ENCODE assay signal across 24 cellular contexts in genomic region chr10:65213170-65213569, GRCh38.
"Had no signal": no experiment of that assay in that cellular context is flagged by ENCODE, and none has a peak within 500 bp of the region (broad histone marks: within the 10 kb centered on the region; RNA-seq: fewer than 3 reads in every experiment).

No MANE protein-coding gene starts in this region.

- H3K27ac ChIP-seq: ascending aorta, cardiac muscle cell, colonic mucosa had no signal

- DNase-seq: activated CD4-positive, alpha-beta T cell treated with anti-CD3 and anti-CD28 coated beads, Interleukin-2, amount 10 ng/mL, durations not matched to agents 24 days and 14 days; activated CD4-positive, alpha-beta T cell treated with anti-CD3 and anti-CD28 coated beads, Interleukin-2, amount 50 U/mL, for 4 hours; activated CD8-positive, alpha-beta T cell treated with anti-CD3 and anti-CD28 coated beads, Interleukin-2, amount 10 ng/mL, durations not matched to agents 7 days and 5 days; activated gamma-delta T cell; activated naive CD4-positive, alpha-beta T cell treated with Interleukin-2 at 50 U/mL for 16 hours; activated naive CD8-positive, alpha-beta T cell treated with anti-CD3 and anti-CD28 coated beads, Interleukin-2, amount 10 ng/mL, durations not matched to agents 7 days and 5 days; activated T-cell treated with anti-CD3 and anti-CD28 coated beads, Interleukin-2, amount 50 U/mL, for 24 hours; amygdala; colonic mucosa; NCI-H1048; NCI-H1105 treated with DMSO at 0.1 percent for 48 hours; NCI-H1436; NCI-H1694; NCI-H1930; NCI-H2081 treated with DMSO at 0.1 percent for 48 hours; NCI-H226; NCI-H446 treated with DMSO at 0.1 percent for 48 hours; NK-92 treated with Interleukin-12 subunit alpha and Interleukin-12 subunit beta, amount 100 ng/mL, for 24 hours; Right ventricle myocardium superior; SW 1271; T-helper 1 cell; T1000 had no signal

- H3K4me3 ChIP-seq: ascending aorta, cardiac muscle cell, colonic mucosa had no signal

- H3K27me3 ChIP-seq: ascending aorta, cardiac muscle cell, colonic mucosa had no signal

- H3K36me3 ChIP-seq: ascending aorta, cardiac muscle cell, colonic mucosa had no signal

- H3K9me3 ChIP-seq: ascending aorta, colonic mucosa had no signal

- ATAC-seq: activated CD8-positive, alpha-beta T cell treated with anti-CD3 and anti-CD28 coated beads, Interleukin-2, amount 10 ng/mL, durations not matched to agents 7 days and 5 days had no signal

- H3K4me1 ChIP-seq: ascending aorta, colonic mucosa had no signal
